10 cellular contexts compared by ENCODE assay signal in the genomic region with DNA sequence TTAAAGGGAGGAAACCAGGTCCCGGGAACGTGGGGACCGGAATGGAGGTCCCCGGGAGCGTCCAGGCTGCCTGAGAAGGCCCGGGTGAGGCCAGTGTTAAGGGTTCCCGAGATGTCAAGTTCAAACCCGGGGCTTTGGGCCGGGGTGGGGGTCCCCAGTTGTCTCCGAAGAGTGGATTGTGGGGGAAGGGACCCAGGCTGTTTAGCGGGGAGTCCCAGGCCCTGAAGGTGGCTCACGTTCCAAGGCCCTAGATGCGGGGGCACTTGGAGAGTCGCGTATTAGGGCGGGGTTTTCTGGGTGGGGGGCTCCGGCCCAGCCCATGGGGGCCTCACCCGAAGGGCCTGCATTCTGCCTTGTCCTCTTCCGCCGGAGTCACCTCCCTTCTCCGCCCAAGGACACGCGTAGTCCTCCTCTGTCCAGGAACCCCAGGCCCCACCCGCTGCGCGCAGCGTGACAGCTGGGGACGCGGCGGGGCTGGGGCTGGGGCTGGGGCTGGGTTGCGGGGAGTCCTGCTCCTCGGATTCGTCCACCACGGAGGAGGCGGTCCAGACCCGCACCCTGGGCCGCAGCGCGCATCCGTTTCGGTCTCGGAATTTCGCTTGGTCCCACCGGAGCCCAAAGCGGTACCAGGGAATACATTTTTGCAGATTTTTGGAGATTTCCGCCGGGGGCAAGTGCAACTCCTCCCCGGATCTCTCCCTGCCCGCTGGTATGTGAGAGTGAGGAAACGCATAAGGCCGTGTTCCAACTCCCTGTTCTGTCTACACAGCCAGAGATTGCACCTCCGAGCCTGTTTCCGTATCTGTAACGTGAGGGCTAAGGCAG. TPM values are rescaled to one million over a fixed set of nuclear protein-coding genes. Genes with fewer than 3 reads are reported as not detected.
DNase-seq lines count a peak whose midpoint lies in the region; ATAC-seq and TF ChIP-seq lines count a peak whose summit lies in the region.
"Had no signal": no experiment of that assay in that cellular context is flagged by ENCODE, and none has a peak within 500 bp of the region (broad histone marks: within the 10 kb centered on the region; RNA-seq: fewer than 3 reads in every experiment).

Gene COX7A1 (minus strand): TSS at position 387 of the 825 bp plus-strand sequence. CDS start 40 bp downstream, at position 347.

- intact Hi-C loops in esophagus muscularis mucosa (cut with DNase I) = no loop called here

- WGBS in esophagus muscularis mucosa = 26% methylated on average over 24 of the region's 54 CpGs

- TF ChIP-seq POLR2A in Peyer's patch (IDR thresholded peaks at IDR 0.05) (no peak), esophagus muscularis mucosa (IDR thresholded peaks at IDR 0.05; ENCODE audit: low read depth) (peak; percentile 55)

- ATAC-seq in thoracic aorta (ENCODE audit: insufficient number of reproducible peaks, low FRiP score, low read depth) (peak; percentile 74), HG03108 (IDR thresholded peaks at IDR 0.05; ENCODE audit: unreplicated experiment) (no peak)

- H3K27me3 ChIP-seq in Peyer's patch (no peaks in the 10 kb centered on the region), esophagus muscularis mucosa (no peaks in the 10 kb centered on the region), thoracic aorta (replicated peaks; ENCODE audit: insufficient read depth) (no peaks in the 10 kb centered on the region)

- H3K27ac ChIP-seq in Peyer's patch = peak within 1 kb of the TSS; percentile 69 to 98 (median 82)
- H3K27ac ChIP-seq in esophagus muscularis mucosa (replicated peaks in 1 of 4) = peak within 1 kb of the TSS; percentile 92 to 98 (median 96)
- H3K27ac ChIP-seq in thoracic aorta = peak within 1 kb of the TSS; percentile 98 to 99
- H3K27ac ChIP-seq: KMS-11 had no signal

- peak within 1 kb of the TSS; percentile 27 to 59 (median 42) for H3K4me3 ChIP-seq in Peyer's patch
- peak within 1 kb of the TSS; percentile 52 to 74 (median 64) for H3K4me3 ChIP-seq in esophagus muscularis mucosa
- H3K4me3 ChIP-seq in thoracic aorta = peak within 1 kb of the TSS; percentile 83

- no peaks in the 10 kb centered on the region for H3K9me3 ChIP-seq in Peyer's patch
- no peaks in the 10 kb centered on the region for H3K9me3 ChIP-seq in esophagus muscularis mucosa
- no peaks in the 10 kb centered on the region for H3K9me3 ChIP-seq in thoracic aorta

- peaks cover 0 to 4% (median 0%) of the 10 kb centered on the region in 4 donors for H3K4me1 ChIP-seq in Peyer's patch
- H3K4me1 ChIP-seq in esophagus muscularis mucosa = peaks cover 31 to 53% (median 36%) of the 10 kb centered on the region in 4 donors
- H3K4me1 ChIP-seq in thoracic aorta (ENCODE audit: control insufficient read depth in 1 of 2, low read depth in 2 of 2) = peaks cover 12 to 22% of the 10 kb centered on the region in 2 donors

- no peak for TF ChIP-seq EP300 in esophagus muscularis mucosa (IDR thresholded peaks at IDR 0.05)

- H3K36me3 ChIP-seq in Peyer's patch = peaks cover 0 to 47% (median 0%) of the 10 kb centered on the region in 3 donors
- H3K36me3 ChIP-seq in esophagus muscularis mucosa = peaks cover 18 to 40% (median 37%) of the 10 kb centered on the region in 4 donors
- H3K36me3 ChIP-seq in thoracic aorta = peaks cover 23% of the 10 kb centered on the region

- no peak for TF ChIP-seq CTCF in Peyer's patch (IDR thresholded peaks at IDR 0.05)
- TF ChIP-seq CTCF in esophagus muscularis mucosa (IDR thresholded peaks at IDR 0.05) = no peak
- no peak for TF ChIP-seq CTCF in thoracic aorta (IDR thresholded peaks at IDR 0.05)

- DNase-seq in Peyer's patch (peak in 2 of 3 donors; percentile 61 to 62), esophagus muscularis mucosa (ENCODE audit: extremely low spot score) (peak; percentile 92), mesenteric fat pad (ENCODE audit: low spot score) (no peak), thoracic aorta (ENCODE audit: low spot score) (no peak), AML-193 (lab: John Stamatoyannopoulos, UW) (no peak)
- DNase-seq in stimulated activated naive CD4-positive, alpha-beta T cell treated with Interleukin-2 at 50 U/mL for 16 hours (lab: John Stamatoyannopoulos, UW) = no peak
- DNase-seq in activated CD8-positive, alpha-beta memory T cell treated with anti-CD3 and anti-CD28 coated beads, Interleukin-2, amount 50 U/mL, for 48 hours = no peak
- DNase-seq: activated T-cell treated with anti-CD3 and anti-CD28 coated beads, Interleukin-2, amount 50 U/mL, for 1 hour had no signal

RNA-seq across cellular contexts. Expression of gene COX7A1, which starts in this region (rescaled TPM):
- total RNA-seq in Peyer's patch = 10 to 100 TPM in 2 of 4 donors, 1 to 10 TPM in 2; 1.8 to 19.8 (median 6.6) TPM
- 100 to 1,000 TPM in 2 of 4 donors, 10 to 100 TPM in 2; 65.8 to 231 (median 101) TPM for total RNA-seq in esophagus muscularis mucosa
- total RNA-seq in mesenteric fat pad = 273 TPM
- total RNA-seq in thoracic aorta = 10 to 100 TPM in 1 of 2 donors, 1 to 10 TPM in 1; 6.3 to 41.0 TPM

Comparison
In these comparisons a context has a peak if more than half of its experiments do, and no peak if none do; other contexts are left out.
1. DNase-seq: peak in Peyer's patch (2 of 3) and esophagus muscularis mucosa (single experiment); none in mesenteric fat pad (single experiment), thoracic aorta (single experiment), stimulated activated naive CD4-positive, alpha-beta T cell treated with Interleukin-2 at 50 U/mL for 16 hours (single experiment), AML-193 (0 of 2) and activated CD8-positive, alpha-beta memory T cell treated with anti-CD3 and anti-CD28 coated beads, Interleukin-2, amount 50 U/mL, for 48 hours (single experiment).
2. Peak in every context shown above with its lines, with median percentiles within 50 percentile points of each other: H3K27ac ChIP-seq and H3K4me3 ChIP-seq.